18 cellular contexts compared by ENCODE assay signal in the genomic region with DNA sequence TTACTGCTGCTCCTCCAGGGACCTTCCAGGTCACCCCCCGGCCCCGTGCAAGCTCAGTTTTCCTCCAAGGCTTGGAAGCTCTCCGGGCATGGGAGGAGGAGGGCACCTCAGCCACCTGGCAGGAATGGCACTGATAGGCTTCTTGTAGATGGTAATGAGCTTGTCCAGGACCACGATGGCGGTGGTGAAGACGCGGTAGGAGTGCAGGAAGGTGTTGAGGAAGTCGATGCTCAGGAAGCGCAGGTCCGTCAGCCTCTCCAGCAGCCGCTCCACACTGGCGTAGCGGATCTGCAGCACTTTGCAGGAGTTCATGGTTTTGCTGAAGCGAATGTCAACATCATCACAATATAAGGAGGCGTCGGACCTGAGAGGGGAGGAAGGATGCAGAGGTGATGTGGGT.
DNase-seq lines count a peak whose midpoint lies in the region; ATAC-seq, FAIRE-seq and TF ChIP-seq lines count a peak whose summit lies in the region.
"Had no signal": no experiment of that assay in that cellular context is flagged by ENCODE, and none has a peak within 500 bp of the region (broad histone marks: within the 10 kb centered on the region; RNA-seq: fewer than 3 reads in every experiment).

No MANE protein-coding gene starts in this region.

- no peak overlapping the region for H3K14ac ChIP-seq in neuronal stem cell (ENCODE audit: low read length)

- POLR2A ChIA-PET in OCI-LY7 (lab: Charles Lee), result interaction anchor here (0.8 kb wide), 1 partner anchor 92 kb away, joined by 3 read pairs; no protein-coding TSS in a partner anchor
- POLR2A ChIA-PET in PC-9 (lab: Charles Lee; ENCODE audit: unreplicated experiment), result no interaction called here

- intact Hi-C loops in Calu3 (cut with micrococcal nuclease; ENCODE audit: unreplicated experiment), result no loop called here
- intact Hi-C loops in OCI-LY7 (cut with micrococcal nuclease; ENCODE audit: unreplicated experiment), result loop anchor here (10.0 kb wide), 1 partner anchor 251 kb away; no protein-coding TSS in a partner anchor
- intact Hi-C loops in kidney (cut with DNase I), result no loop called here
- intact Hi-C loops in PC-9 (cut with micrococcal nuclease; ENCODE audit: unreplicated experiment), result no loop called here

- H4K8ac ChIP-seq in neuronal stem cell (ENCODE audit: low read depth, low read length), result no peak overlapping the region

- H3K9ac ChIP-seq in kidney (ENCODE audit: low read length in 2 of 2) (no peak overlapping the region), neuronal stem cell (ENCODE audit: low read depth, low read length, poor library complexity) (peak overlapping the region; percentile 65)

- no peak for FAIRE-seq in kidney (lab: Jason Lieb, UNC)
- FAIRE-seq: GM12892, GM19239 had no signal

- peak overlapping the region; percentile 77 for H2AK5ac ChIP-seq in neuronal stem cell (ENCODE audit: low read depth, low read length)

- no peak overlapping the region for H2BK12ac ChIP-seq in neuronal stem cell (ENCODE audit: low read length)

- H3K4me1 ChIP-seq in OCI-LY7 (ENCODE audit: insufficient read depth, low read length, poor library complexity, severe bottlenecking) (peaks cover 59% of the 10 kb centered on the region), kidney (ENCODE audit: control insufficient read depth in 1 of 2, insufficient read depth in 1 of 2, low read depth in 1 of 2, low read length in 2 of 2) (no peaks in the 10 kb centered on the region), neuronal stem cell (ENCODE audit: control insufficient read depth in 2 of 2, insufficient read depth in 1 of 2, low read depth in 1 of 2, low read length in 2 of 2) (peaks cover 12 to 14% of the 10 kb centered on the region in 2 donors), PC-9 (replicated peaks; ENCODE audit: insufficient read depth) (peaks cover 27% of the 10 kb centered on the region)

- H3K27ac Mint-ChIP-seq in Calu3 (ENCODE audit: unreplicated experiment), result peak overlapping the region; percentile 28
- H3K27ac Mint-ChIP-seq: CD8-positive, alpha-beta T cell had no signal

- H3K9me2 ChIP-seq in OCI-LY7 (ENCODE audit: insufficient read depth, low read length) (no peaks in the 10 kb centered on the region), PC-9 (ENCODE audit: insufficient read depth) (no peaks in the 10 kb centered on the region)

- no peak overlapping the region for H3K4ac ChIP-seq in neuronal stem cell (ENCODE audit: low read length)

- peak overlapping the region; percentile 86 for H3K23ac ChIP-seq in neuronal stem cell (ENCODE audit: low read depth, low read length, poor library complexity)

- H2BK120ac ChIP-seq in neuronal stem cell (ENCODE audit: low read depth, low read length), result no peak overlapping the region

- no peaks in the 10 kb centered on the region for H3K9me3 Mint-ChIP-seq in Calu3 (ENCODE audit: low read depth, unreplicated experiment)
- H3K9me3 Mint-ChIP-seq: CD8-positive, alpha-beta T cell had no signal

- H4K20me1 ChIP-seq in OCI-LY7 (ENCODE audit: insufficient read depth, low read length) (no peaks in the 10 kb centered on the region), PC-9 (ENCODE audit: insufficient read depth) (no peaks in the 10 kb centered on the region)

- H3K4me2 ChIP-seq in OCI-LY7 (ENCODE audit: low read length), result peak overlapping the region; percentile 24
- H3K4me2 ChIP-seq in neuronal stem cell (ENCODE audit: insufficient read depth, low read length, poor library complexity, severe bottlenecking), result no peak overlapping the region
- no peak overlapping the region for H3K4me2 ChIP-seq in PC-9

- BruUV-seq in Calu3 (replicated peaks; lab: Mats Ljungman, UMichigan) (no TSS peak), OCI-LY7 (replicated peaks; lab: Mats Ljungman, UMichigan) (no TSS peak), PC-9 (replicated peaks; lab: Mats Ljungman, UMichigan) (no TSS peak)

- H2AFZ ChIP-seq in OCI-LY7 (ENCODE audit: low read length) (no peak overlapping the region), neuronal stem cell (ENCODE audit: low read length) (no peak overlapping the region), PC-9 (no peak overlapping the region)

- H2BK15ac ChIP-seq in neuronal stem cell (ENCODE audit: low read length), result peak overlapping the region; percentile 65

- H3K4me3 ChIP-seq in OCI-LY7 (ENCODE audit: low read depth, low read length, poor library complexity, severe bottlenecking) (no peak overlapping the region), kidney (ENCODE audit: low read length in 2 of 2) (no peak overlapping the region), neuronal stem cell (ENCODE audit: low read length in 2 of 2) (no peak overlapping the region), PC-9 (no peak overlapping the region)

- peak overlapping the region; percentile 43 for H3K27ac ChIP-seq in OCI-LY7 (ENCODE audit: low read depth, low read length, poor library complexity, severe bottlenecking)
- no peak overlapping the region for H3K27ac ChIP-seq in kidney (ENCODE audit: low read depth in 2 of 2, low read length in 2 of 2)
- no peak overlapping the region for H3K27ac ChIP-seq in neuronal stem cell (replicated peaks; ENCODE audit: low read length)
- H3K27ac ChIP-seq in PC-9, result no peak overlapping the region

- H3K4me3 Mint-ChIP-seq in Calu3 (ENCODE audit: low read depth, unreplicated experiment), result no peak overlapping the region
- H3K4me3 Mint-ChIP-seq: CD14-positive monocyte; CD8-positive, alpha-beta T cell had no signal

- H2BK5ac ChIP-seq in neuronal stem cell (ENCODE audit: low read length), result no peak overlapping the region

- no peaks in the 10 kb centered on the region for H3K79me1 ChIP-seq in neuronal stem cell (ENCODE audit: low read depth, low read length)

- TF ChIP-seq CTCF in Calu3 (IDR thresholded peaks at IDR 0.05; ENCODE audit: unreplicated experiment) (no peak), OCI-LY7 (conservative IDR thresholded peaks at IDR 0.05; ENCODE audit: low read length) (no peak), kidney (IDR thresholded peaks at IDR 0.05; ENCODE audit: borderline replicate concordance, extremely low read depth, insufficient read depth) (no peak), PC-9 (conservative IDR thresholded peaks at IDR 0.05) (no peak)

- H3K36me3 Mint-ChIP-seq in Calu3 (ENCODE audit: insufficient read depth, unreplicated experiment), result peaks cover 9% of the 10 kb centered on the region
- H3K36me3 Mint-ChIP-seq: CD14-positive monocyte; CD8-positive, alpha-beta T cell had no signal

- H3K4me1 Mint-ChIP-seq in Calu3 (ENCODE audit: low read depth, unreplicated experiment), result peaks cover 36% of the 10 kb centered on the region

- ATAC-seq in HG03045 (IDR thresholded peaks at IDR 0.05; ENCODE audit: unreplicated experiment), result no peak
- ATAC-seq in HG03097 (IDR thresholded peaks at IDR 0.05; ENCODE audit: low FRiP score, unreplicated experiment), result no peak
- ATAC-seq: CD8-positive, alpha-beta T cell had no signal

- H3K27me3 ChIP-seq in neuronal stem cell (ENCODE audit: control insufficient read depth in 3 of 3, insufficient read depth in 3 of 3, low read depth in 1 of 3, low read length in 3 of 3) (peaks cover 0 to 2% (median 0%) of the 10 kb centered on the region in 3 experiments), PC-9 (ENCODE audit: insufficient read depth, low read depth) (no peaks in the 10 kb centered on the region)
- H3K27me3 ChIP-seq: BE2C had no signal

- H3K9me3 ChIP-seq in OCI-LY7 (ENCODE audit: low read length) (no peaks in the 10 kb centered on the region), kidney (ENCODE audit: control insufficient read depth in 1 of 2, low read length in 2 of 2) (no peaks in the 10 kb centered on the region), neuronal stem cell (replicated peaks in 1 of 2; ENCODE audit: control insufficient read depth in 2 of 2, insufficient read depth in 1 of 2, low read depth in 1 of 2, low read length in 2 of 2) (no peaks in the 10 kb centered on the region), PC-9 (ENCODE audit: insufficient read depth, low read depth) (no peaks in the 10 kb centered on the region)
- H3K9me3 ChIP-seq: BE2C had no signal

- H3K18ac ChIP-seq in neuronal stem cell (ENCODE audit: low read length), result peak overlapping the region; percentile 54

- no peaks in the 10 kb centered on the region for H3K27me3 Mint-ChIP-seq in Calu3 (ENCODE audit: unreplicated experiment)

- no peaks in the 10 kb centered on the region for H3K79me2 ChIP-seq in OCI-LY7 (ENCODE audit: insufficient read depth, low read depth, low read length)
- H3K79me2 ChIP-seq in PC-9 (ENCODE audit: low read depth), result no peaks in the 10 kb centered on the region

- no CpG with 5 or more reads among the region's 16 CpGs for WGBS in neuronal stem cell (ENCODE audit: extremely low coverage in 2 of 2, insufficient read length in 2 of 2, insufficient replicate concordance in 1 of 2), 2 donors

- H3K36me3 ChIP-seq in OCI-LY7 (ENCODE audit: insufficient read depth, low read length), result no peaks in the 10 kb centered on the region
- no peaks in the 10 kb centered on the region for H3K36me3 ChIP-seq in kidney (ENCODE audit: control insufficient read depth in 1 of 2, insufficient read depth in 2 of 2, low read length in 2 of 2)
- H3K36me3 ChIP-seq in neuronal stem cell (replicated peaks in 1 of 2; ENCODE audit: control insufficient read depth in 2 of 2, insufficient read depth in 2 of 2, low read length in 2 of 2), result no peaks in the 10 kb centered on the region
- no peaks in the 10 kb centered on the region for H3K36me3 ChIP-seq in PC-9 (ENCODE audit: low read depth)
- H3K36me3 ChIP-seq: BE2C had no signal

- H4K91ac ChIP-seq in neuronal stem cell (ENCODE audit: low read depth, low read length, poor library complexity), result no peak overlapping the region

- CTCF ChIA-PET in Calu3 (lab: Charles Lee) (interaction anchor here (1.1 kb wide), 1 partner anchor 27 kb away, joined by 3 read pairs; no protein-coding TSS in a partner anchor), OCI-LY7 (lab: Charles Lee; ENCODE audit: unreplicated experiment) (interaction anchor here (0.6 to 1.5 kb wide), 3 partner anchors 17 to 1157 kb away, joined by 3 to 4 read pairs (median 3); no protein-coding TSS in a partner anchor), PC-9 (lab: Charles Lee) (no interaction called here)

- DNase-seq in Calu3, result no peak
- no peak for DNase-seq in OCI-LY7 (ENCODE audit: low spot score)
- peak; percentile 61 for DNase-seq in kidney
- DNase-seq in neuronal stem cell (ENCODE audit: low spot score), result no peak
- no peak for DNase-seq in NCI-H2029 (lab: John Stamatoyannopoulos, UW)
- DNase-seq in PC-9, result no peak
- DNase-seq: BE2C; CD8-positive, alpha-beta T cell; COR-L47; DND-41; GDM1; GOT3; HCEC 1CT had no signal

- H3F3A ChIP-seq in PC-9 (ENCODE audit: insufficient read depth, low read depth), result no peaks in the 10 kb centered on the region; the same call in 1 of the 2 replicates
